In the genomic region with DNA sequence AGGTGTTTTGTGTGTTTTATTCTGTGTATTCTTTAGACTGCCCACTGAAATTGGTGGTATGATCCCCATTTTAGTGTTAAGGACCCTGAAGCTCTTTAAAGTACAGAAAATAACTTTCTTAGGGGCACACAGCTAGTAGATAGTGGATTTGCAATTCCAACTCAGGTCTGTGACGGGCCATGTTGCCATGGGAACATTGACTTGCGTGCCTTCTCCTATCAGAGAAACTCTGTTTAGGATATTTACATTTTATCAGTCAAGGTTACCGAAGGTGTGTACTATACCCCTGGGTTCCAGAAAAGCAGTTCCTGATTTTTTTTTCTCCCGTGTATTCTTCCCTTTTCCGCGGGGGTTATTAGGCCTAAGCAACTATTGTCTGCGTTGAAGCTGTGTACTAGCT, we compare ENCODE assay signal across 20 cellular contexts. TPM values are rescaled to one million over a fixed set of nuclear protein-coding genes. Genes with fewer than 3 reads are reported as not detected.
DNase-seq lines count a peak whose midpoint lies in the region; ATAC-seq and TF ChIP-seq lines count a peak whose summit lies in the region.
"Had no signal": no experiment of that assay in that cellular context is flagged by ENCODE, and none has a peak within 500 bp of the region (broad histone marks: within the 10 kb centered on the region; RNA-seq: fewer than 3 reads in every experiment).

No MANE protein-coding gene starts in this region.

- H3K27ac ChIP-seq in heart left ventricle = peak overlapping the region; percentile 69 to 96 (median 82)
- peak overlapping the region; percentile 42 for H3K27ac ChIP-seq in foreskin keratinocyte
- peak overlapping the region; percentile 45 for H3K27ac ChIP-seq in muscle layer of colon (ENCODE audit: low read depth, low read length)
- H3K27ac ChIP-seq in uterus = peak overlapping the region; percentile 87
- H3K27ac ChIP-seq: BLaER1 had no signal

- no peak for DNase-seq in heart left ventricle
- no peak for DNase-seq in left cardiac atrium
- no peak for DNase-seq in foreskin keratinocyte
- DNase-seq in uterus = no peak
- DNase-seq in pons (ENCODE audit: low spot score) = no peak
- DNase-seq in GM19238 (ENCODE audit: insufficient read length, low spot score) = no peak
- no peak for DNase-seq in EL
- DNase-seq: activated CD4-positive, alpha-beta T cell treated with anti-CD3 and anti-CD28 coated beads, Interleukin-2, amount 50 U/mL, for 48 hours; activated gamma-delta T cell; central memory CD4-positive, alpha-beta T cell; effector CD4-positive, alpha-beta T cell; GOT3; head of caudate nucleus; NCI-H1417 treated with DMSO at 0.1 percent for 48 hours; NCI-H526 treated with DMSO at 0.1 percent for 48 hours; T-helper 17 cell had no signal

- H3K4me1 ChIP-seq in heart left ventricle (peaks cover 5 to 82% (median 43%) of the 10 kb centered on the region in 12 donors), foreskin keratinocyte (peaks cover 9% of the 10 kb centered on the region), muscle layer of colon (ENCODE audit: insufficient read depth, low read length) (peaks cover 36% of the 10 kb centered on the region), uterus (peaks cover 3 to 5% of the 10 kb centered on the region in 2 donors)
- H3K4me1 ChIP-seq: BLaER1 had no signal

- H3K36me3 ChIP-seq in heart left ventricle (peaks cover 0 to 16% (median 0%) of the 10 kb centered on the region in 9 donors), muscle layer of colon (ENCODE audit: insufficient read depth, low read length) (no peaks in the 10 kb centered on the region), uterus (no peaks in the 10 kb centered on the region)
- H3K36me3 ChIP-seq: BLaER1 had no signal

- H3K27me3 ChIP-seq in heart left ventricle (no peaks in the 10 kb centered on the region), foreskin keratinocyte (no peaks in the 10 kb centered on the region), muscle layer of colon (ENCODE audit: control insufficient read depth in 1 of 2, insufficient read depth in 2 of 2, low read length in 2 of 2) (no peaks in the 10 kb centered on the region), uterus (no peaks in the 10 kb centered on the region)
- H3K27me3 ChIP-seq: BLaER1 had no signal

- WGBS in heart left ventricle, 4 donors = 58 to 66% (median 60%) methylated on average over 7 of the region's 7 CpGs

- no peak for ATAC-seq in heart left ventricle
- no peak for ATAC-seq in left cardiac atrium
- no peak for ATAC-seq in foreskin keratinocyte
- ATAC-seq: stimulated activated effector memory CD8-positive, alpha-beta T cell treated with anti-CD3 and anti-CD28 coated beads, Interleukin-12 subunit alpha, Interleukin-12 subunit beta, amount 100 ng/mL, for 72 hours; T-helper 17 cell had no signal

- no peak for TF ChIP-seq CTCF in heart left ventricle (IDR thresholded peaks at IDR 0.05)
- no peak for TF ChIP-seq CTCF in foreskin keratinocyte (conservative IDR thresholded peaks at IDR 0.05)
- TF ChIP-seq CTCF in uterus (IDR thresholded peaks at IDR 0.05) = no peak

- TF ChIP-seq POLR2A in heart left ventricle (IDR thresholded peaks at IDR 0.05) (no peak), uterus (IDR thresholded peaks at IDR 0.05) (no peak)

- H3K9me3 ChIP-seq in heart left ventricle (no peaks in the 10 kb centered on the region), muscle layer of colon (ENCODE audit: low read length) (no peaks in the 10 kb centered on the region), uterus (no peaks in the 10 kb centered on the region)
- H3K9me3 ChIP-seq: BLaER1 had no signal

- H3K4me3 ChIP-seq in heart left ventricle (no peak overlapping the region), muscle layer of colon (ENCODE audit: low read depth in 1 of 2, low read length in 2 of 2) (no peak overlapping the region), uterus (no peak overlapping the region)
- H3K4me3 ChIP-seq: BLaER1 had no signal

- no peak overlapping the region for H3K9ac ChIP-seq in muscle layer of colon (ENCODE audit: low read length)
- H3K9ac ChIP-seq: BLaER1 had no signal

- intact Hi-C loops in heart left ventricle (cut with DNase I) (loop anchor here in 4 of 10 donors (2.0 to 10.0 kb wide), 3 partner anchors 46 to 50 kb away; no protein-coding TSS in a partner anchor), left cardiac atrium (cut with DNase I) (loop anchor here in 1 of 2 donors (5.0 kb wide), 1 partner anchor 49 kb away; no protein-coding TSS in a partner anchor), uterus (cut with DNase I; ENCODE audit: low total_unique reads) (loop anchor here (5.0 kb wide), 1 partner anchor 49 kb away; no protein-coding TSS in a partner anchor)

RNA-seq across cellular contexts. Expression of gene MYZAP, which starts 19.4 kb away (rescaled TPM):
- total RNA-seq in heart left ventricle (1,000 to 10,000 TPM in 2 of 9 donors, 100 to 1,000 TPM in 7; 359 to 1,065 (median 670) TPM), left cardiac atrium (100 to 1,000 TPM; 429 to 452 TPM), foreskin keratinocyte (2.9 and 3.5 TPM in 2 replicates), uterus (10 to 100 TPM in 3 of 4 donors, 1 to 10 TPM in 1; 7.7 to 22.5 (median 18.2) TPM)
- polyA plus RNA-seq in heart left ventricle (100 to 1,000 TPM; 280 to 506 TPM), foreskin keratinocyte (1.7 and 2.0 TPM in 2 replicates)
- polyA plus RNA-seq: fibroblast of lung had no signal

Comparison
In these comparisons a context has a peak if more than half of its experiments do, and no peak if none do; other contexts are left out.
1. RNA of gene MYZAP, which starts 19.4 kb away (total RNA-seq): 359 to 1,065 TPM in heart left ventricle and 429 to 452 TPM in left cardiac atrium; 7.7 to 22.5 TPM in uterus and 2.9 to 3.5 TPM in foreskin keratinocyte; every median in the first group is over 10 times any median in the second.
2. Peak in every context shown above with its lines, with median percentiles within 50 percentile points of each other: H3K27ac ChIP-seq.